ENCODE assay signal across 2 cellular contexts in the genomic region with DNA sequence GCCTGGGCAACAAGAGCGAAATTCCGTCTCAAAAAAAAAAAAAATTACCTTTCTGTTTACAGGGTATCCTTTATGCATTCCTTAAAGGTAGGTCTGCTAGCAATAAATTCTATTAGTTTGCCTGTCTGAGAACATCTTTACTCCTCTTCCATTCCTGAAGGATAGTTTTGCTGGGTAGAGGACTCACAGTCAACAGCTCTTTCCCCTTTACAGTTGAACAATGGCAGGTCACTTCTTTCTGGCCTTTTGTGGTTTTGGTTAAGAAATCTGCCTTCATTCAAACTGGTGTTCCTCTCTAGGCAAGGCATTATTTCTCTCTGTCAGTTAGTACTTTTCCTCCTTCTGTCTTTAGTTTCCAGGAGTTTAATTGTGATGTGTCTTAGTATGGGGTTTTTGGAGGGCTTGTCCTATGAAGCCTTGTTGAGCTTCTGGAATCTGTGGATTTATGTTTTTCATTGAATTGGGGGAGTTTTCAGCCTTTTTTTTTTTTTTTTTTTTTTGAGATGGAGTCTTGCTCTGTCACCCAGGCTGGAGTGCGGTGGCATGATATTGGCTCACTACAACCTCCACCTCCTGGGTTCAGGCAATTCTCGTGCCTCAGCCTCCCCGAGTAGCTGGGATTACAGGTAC.
TF ChIP-seq lines count a peak whose summit lies in the region.

No MANE protein-coding gene starts in this region.

TF ChIP-seq in HCT116, 20 proteins besides CTCF, POLR2A, EP300 and RAD21:
- TF ChIP-seq CBX3 (IDR thresholded peaks at IDR 0.05; ENCODE audit: low read depth) (peak; percentile 41; the same call in 1 of the 2 replicates), JUND (IDR thresholded peaks at IDR 0.05) (no peak), ELF1 (IDR thresholded peaks at IDR 0.05; ENCODE audit: borderline replicate concordance, low read depth) (no peak)

TF ChIP-seq in K562, 482 proteins besides CTCF, POLR2A, EP300 and RAD21:
- TF ChIP-seq ARNT (IDR thresholded peaks at IDR 0.05) (no peak), KLF6 (CRISPR knock-in tag; IDR thresholded peaks at IDR 0.05; ENCODE audit: borderline replicate concordance) (no peak), EP400 (IDR thresholded peaks at IDR 0.05) (no peak), ARID1B (IDR thresholded peaks at IDR 0.05) (no peak), GATAD2A (IDR thresholded peaks at IDR 0.05) (no peak), ZFP1 (CRISPR knock-in tag; IDR thresholded peaks at IDR 0.05) (peak; percentile 97), THRA (IDR thresholded peaks at IDR 0.05) (no peak), MBD1 (CRISPR knock-in tag; IDR thresholded peaks at IDR 0.05) (no peak), ZBTB17 (CRISPR knock-in tag; IDR thresholded peaks at IDR 0.05) (no peak), CBX3 (IDR thresholded peaks at IDR 0.05; ENCODE audit: borderline replicate concordance in 1 of 2, low read length in 2 of 2) (peak in 1 of 2 experiments; percentile 86; a peak in 2 of 3 replicates), LEF1 (IDR thresholded peaks at IDR 0.05) (no peak), SIRT6 (IDR thresholded peaks at IDR 0.05; ENCODE audit: low read depth, low read length) (no peak), MCM3 (IDR thresholded peaks at IDR 0.05) (no peak), NFIC (IDR thresholded peaks at IDR 0.05) (no peak), ZNF280B (CRISPR knock-in tag; IDR thresholded peaks at IDR 0.05) (no peak), MEF2D (tag; conservative IDR thresholded peaks at IDR 0.05; ENCODE audit: low read depth) (no peak), TRIM24 (IDR thresholded peaks at IDR 0.05) (peak in 1 of 2 experiments; percentile 55; a peak in 1 of 4 replicates)
- TF ChIP-seq, protein P1, sequence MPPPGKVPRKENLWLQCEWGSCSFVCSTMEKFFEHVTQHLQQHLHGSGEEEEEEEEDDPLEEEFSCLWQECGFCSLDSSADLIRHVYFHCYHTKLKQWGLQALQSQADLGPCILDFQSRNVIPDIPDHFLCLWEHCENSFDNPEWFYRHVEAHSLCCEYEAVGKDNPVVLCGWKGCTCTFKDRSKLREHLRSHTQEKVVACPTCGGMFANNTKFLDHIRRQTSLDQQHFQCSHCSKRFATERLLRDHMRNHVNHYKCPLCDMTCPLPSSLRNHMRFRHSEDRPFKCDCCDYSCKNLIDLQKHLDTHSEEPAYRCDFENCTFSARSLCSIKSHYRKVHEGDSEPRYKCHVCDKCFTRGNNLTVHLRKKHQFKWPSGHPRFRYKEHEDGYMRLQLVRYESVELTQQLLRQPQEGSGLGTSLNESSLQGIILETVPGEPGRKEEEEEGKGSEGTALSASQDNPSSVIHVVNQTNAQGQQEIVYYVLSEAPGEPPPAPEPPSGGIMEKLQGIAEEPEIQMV (tag; conservative IDR thresholded peaks at IDR 0.05; ENCODE audit: low read depth): no peak
- TF ChIP-seq, protein P2, sequence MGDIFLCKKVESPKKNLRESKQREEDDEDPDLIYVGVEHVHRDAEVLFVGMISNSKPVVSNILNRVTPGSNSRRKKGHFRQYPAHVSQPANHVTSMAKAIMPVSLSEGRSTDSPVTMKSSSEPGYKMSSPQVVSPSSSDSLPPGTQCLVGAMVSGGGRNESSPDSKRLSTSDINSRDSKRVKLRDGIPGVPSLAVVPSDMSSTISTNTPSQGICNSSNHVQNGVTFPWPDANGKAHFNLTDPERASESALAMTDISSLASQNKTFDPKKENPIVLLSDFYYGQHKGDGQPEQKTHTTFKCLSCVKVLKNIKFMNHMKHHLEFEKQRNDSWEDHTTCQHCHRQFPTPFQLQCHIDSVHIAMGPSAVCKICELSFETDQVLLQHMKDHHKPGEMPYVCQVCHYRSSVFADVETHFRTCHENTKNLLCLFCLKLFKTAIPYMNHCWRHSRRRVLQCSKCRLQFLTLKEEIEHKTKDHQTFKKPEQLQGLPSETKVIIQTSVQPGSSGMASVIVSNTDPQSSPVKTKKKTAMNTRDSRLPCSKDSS (IDR thresholded peaks at IDR 0.05; ENCODE audit: low read depth, partially characterized antibody): peak; percentile 71
- TF ChIP-seq, protein P3, sequence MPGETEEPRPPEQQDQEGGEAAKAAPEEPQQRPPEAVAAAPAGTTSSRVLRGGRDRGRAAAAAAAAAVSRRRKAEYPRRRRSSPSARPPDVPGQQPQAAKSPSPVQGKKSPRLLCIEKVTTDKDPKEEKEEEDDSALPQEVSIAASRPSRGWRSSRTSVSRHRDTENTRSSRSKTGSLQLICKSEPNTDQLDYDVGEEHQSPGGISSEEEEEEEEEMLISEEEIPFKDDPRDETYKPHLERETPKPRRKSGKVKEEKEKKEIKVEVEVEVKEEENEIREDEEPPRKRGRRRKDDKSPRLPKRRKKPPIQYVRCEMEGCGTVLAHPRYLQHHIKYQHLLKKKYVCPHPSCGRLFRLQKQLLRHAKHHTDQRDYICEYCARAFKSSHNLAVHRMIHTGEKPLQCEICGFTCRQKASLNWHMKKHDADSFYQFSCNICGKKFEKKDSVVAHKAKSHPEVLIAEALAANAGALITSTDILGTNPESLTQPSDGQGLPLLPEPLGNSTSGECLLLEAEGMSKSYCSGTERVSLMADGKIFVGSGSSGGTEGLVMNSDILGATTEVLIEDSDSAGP (CRISPR knock-in tag; IDR thresholded peaks at IDR 0.05): no peak
TF ChIP-seq in K562: peak in this region for 4.
